ENCODE assay signal across 16 cellular contexts in the genomic region with DNA sequence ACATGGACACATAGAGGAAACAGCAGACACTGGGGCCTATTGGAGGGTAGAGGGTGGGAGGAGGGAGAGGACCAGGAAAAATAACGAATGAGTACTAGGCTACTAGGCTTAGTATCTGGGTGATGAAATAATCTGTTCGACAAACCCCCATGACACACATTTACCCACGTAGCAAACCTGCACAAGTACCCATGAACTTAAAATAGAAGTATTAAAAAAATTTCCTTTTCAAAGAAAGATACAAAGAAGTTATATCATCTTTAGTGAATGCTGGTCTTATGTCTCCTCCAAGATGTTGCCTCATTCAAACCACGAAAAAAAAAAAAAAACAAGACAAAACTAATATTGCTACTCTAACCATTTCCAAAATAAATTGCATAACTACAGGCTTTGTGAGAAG. TPM values are rescaled to one million over a fixed set of nuclear protein-coding genes. Genes with fewer than 3 reads are reported as not detected.
DNase-seq lines count a peak whose midpoint lies in the region; ATAC-seq and TF ChIP-seq lines count a peak whose summit lies in the region.
"Had no signal": no experiment of that assay in that cellular context is flagged by ENCODE, and none has a peak within 500 bp of the region (broad histone marks: within the 10 kb centered on the region; RNA-seq: fewer than 3 reads in every experiment).

No MANE protein-coding gene starts in this region.

- no peak overlapping the region for H3K27ac Mint-ChIP-seq in natural killer cell

- H3K4me1 Mint-ChIP-seq in natural killer cell, result peaks cover 38 to 39% of the 10 kb centered on the region in 2 donors

- H3K27me3 ChIP-seq in BJ (ENCODE audit: control insufficient read depth, insufficient read depth, low read length), result no peaks in the 10 kb centered on the region
- H3K27me3 ChIP-seq in MG63, result no peaks in the 10 kb centered on the region
- no peaks in the 10 kb centered on the region for H3K27me3 ChIP-seq in left lung
- H3K27me3 ChIP-seq: adrenal gland, neutrophil, spleen had no signal

- ATAC-seq in left lung (peak; percentile 24), natural killer cell (no peak), HG02571 (IDR thresholded peaks at IDR 0.05; ENCODE audit: unreplicated experiment) (no peak)
- ATAC-seq: stimulated activated naive CD8-positive, alpha-beta T cell treated with anti-CD3 and anti-CD28 coated beads, Interleukin-15, Interleukin-2, amounts not matched to agents 100 U/mL and 50 U/mL, for 24 hours had no signal

- intact Hi-C loops in left lung (cut with DNase I), result no loop called here
- intact Hi-C loops in natural killer cell (cut with micrococcal nuclease), result no loop called here

- H3K9me3 Mint-ChIP-seq in natural killer cell, result no peaks in the 10 kb centered on the region

- H3K27ac ChIP-seq in left lung, result no peak overlapping the region
- H3K27ac ChIP-seq: adrenal gland, neutrophil, spleen had no signal

- DNase-seq in BJ (ENCODE audit: low read depth) (peak; percentile 27), MG63 (peak; percentile 3), cardiac fibroblast (ENCODE audit: low read depth in 2 of 2) (peak; percentile 56 to 82), left lung (no peak), natural killer cell (no peak), midbrain (lab: John Stamatoyannopoulos, UW) (no peak), globus pallidus (ENCODE audit: low spot score) (no peak)
- DNase-seq: activated CD4-positive, alpha-beta T cell treated with anti-CD3 and anti-CD28 coated beads, Interleukin-2, amount 50 U/mL, for 4 hours; adrenal gland; C1 segment of cervical spinal cord; DMS153; NCI-H1092; spleen; stimulated activated naive CD8-positive, alpha-beta T cell treated with anti-CD3 and anti-CD28 coated beads, Interleukin-15, Interleukin-2, amounts not matched to agents 100 U/mL and 50 U/mL, for 24 hours had no signal

- peaks cover 0 to 4% of the 10 kb centered on the region in 2 donors for H3K4me1 ChIP-seq in left lung

- H3K4me3 Mint-ChIP-seq in natural killer cell, result no peak overlapping the region

- H3K36me3 ChIP-seq in BJ (ENCODE audit: control insufficient read depth, insufficient read depth, low read length), result peaks cover 5% of the 10 kb centered on the region
- H3K36me3 ChIP-seq in MG63, result peaks cover 4% of the 10 kb centered on the region
- H3K36me3 ChIP-seq in left lung, result peaks cover 0 to 7% of the 10 kb centered on the region in 2 donors
- H3K36me3 ChIP-seq: adrenal gland had no signal

- POLR2A ChIA-PET in BJ (lab: Charles Lee), result interaction anchor here (0.5 kb wide), 1 partner anchor 47 kb away, joined by 3 read pairs; no protein-coding TSS in a partner anchor

- H3K9me3 ChIP-seq in MG63, result no peaks in the 10 kb centered on the region
- no peaks in the 10 kb centered on the region for H3K9me3 ChIP-seq in left lung
- H3K9me3 ChIP-seq: adrenal gland, neutrophil, spleen had no signal

- H3K27me3 Mint-ChIP-seq in natural killer cell (ENCODE audit: low read depth in 2 of 2), result no peaks in the 10 kb centered on the region

- no peak for TF ChIP-seq CTCF in BJ (IDR thresholded peaks at IDR 0.05; ENCODE audit: insufficient read depth, low read depth, low read length)
- no peak for TF ChIP-seq CTCF in cardiac fibroblast (IDR thresholded peaks at IDR 0.05; ENCODE audit: low read depth, low read length)
- TF ChIP-seq CTCF in left lung (IDR thresholded peaks at IDR 0.05), result no peak
- TF ChIP-seq CTCF in natural killer cell (IDR thresholded peaks at IDR 0.05), result no peak

- CTCF ChIA-PET in BJ (lab: Yijun Ruan, JAX), result no interaction called here

- H3K4me3 ChIP-seq in BJ (ENCODE audit: low read depth, low read length), result no peak overlapping the region
- no peak overlapping the region for H3K4me3 ChIP-seq in MG63
- no peak overlapping the region for H3K4me3 ChIP-seq in cardiac fibroblast (replicated peaks in 1 of 2; ENCODE audit: low read depth in 2 of 2, low read length in 2 of 2)
- H3K4me3 ChIP-seq in left lung, result no peak overlapping the region
- H3K4me3 ChIP-seq: adrenal gland, spleen had no signal

- H3K36me3 Mint-ChIP-seq in natural killer cell, result no peaks in the 10 kb centered on the region

RNA-seq across cellular contexts. Expression of gene MBTD1, which starts 31.7 kb away (rescaled TPM):
- polyA plus RNA-seq in BJ (2011; rRNA removed), result 2.8 and 5.5 TPM in 2 replicates
- polyA minus RNA-seq in BJ (2011; rRNA and poly(A)+ RNA removed), result 4.1 and 4.2 TPM in 2 replicates
- 4.8 and 8.9 TPM in 2 replicates for total RNA-seq in MG63 (2014; rRNA removed; shearing (Covaris generic); ENCODE audit: low replicate concordance)
- total RNA-seq in left lung (10 to 100 TPM; 10.0 to 11.8 TPM), natural killer cell (10 to 100 TPM; 24.6 to 32.4 (median 28.8) TPM)

RNA-seq across cellular contexts. Expression of gene UTP18, which starts 32.2 kb away (rescaled TPM):
- 6.8 and 14.1 TPM in 2 replicates for polyA plus RNA-seq in BJ (2011; rRNA removed)
- 2.7 and 3.6 TPM in 2 replicates for polyA minus RNA-seq in BJ (2011; rRNA and poly(A)+ RNA removed)
- total RNA-seq in MG63 (2014; rRNA removed; shearing (Covaris generic); ENCODE audit: low replicate concordance), result 113 and 161 TPM in 2 replicates
- 10 to 100 TPM; 21.1 to 31.0 TPM for total RNA-seq in left lung
- total RNA-seq in natural killer cell, result 10 to 100 TPM; 33.5 to 40.3 (median 34.6) TPM

Comparison
In these comparisons a context has a peak if more than half of its experiments do, and no peak if none do; other contexts are left out.
1. DNase-seq: peak in BJ (single experiment), MG63 (single experiment) and cardiac fibroblast (2 of 2); none in left lung (0 of 2), natural killer cell (single experiment), midbrain (single experiment) and globus pallidus (single experiment).